16 cellular contexts compared by ENCODE assay signal in genomic region chr16:54370653-54371052, GRCh38.
DNase-seq lines count a peak whose midpoint lies in the region; TF ChIP-seq lines count a peak whose summit lies in the region.
"Had no signal": no experiment of that assay in that cellular context is flagged by ENCODE, and none has a peak within 500 bp of the region (broad histone marks: within the 10 kb centered on the region; RNA-seq: fewer than 3 reads in every experiment).

No MANE protein-coding gene starts in this region.

- H3K27ac ChIP-seq in cardiac muscle cell, result peak overlapping the region; percentile 45
- H3K27ac ChIP-seq: RWPE1 had no signal

- H3K27me3 Mint-ChIP-seq in nephron (ENCODE audit: low read depth) (peaks cover 74% of the 10 kb centered on the region), glutamatergic neuron (ENCODE audit: unreplicated experiment) (peaks cover 2% of the 10 kb centered on the region)

- no peaks in the 10 kb centered on the region for H3K9me3 ChIP-seq in cardiac muscle cell (ENCODE audit: low read depth)

- H3K4me3 Mint-ChIP-seq in nephron, result peak overlapping the region in 1 of 3 experiments; percentile 41
- H3K4me3 Mint-ChIP-seq in glutamatergic neuron (ENCODE audit: unreplicated experiment), result no peak overlapping the region
- H3K4me3 Mint-ChIP-seq: B cell; stimulated activated effector memory CD8-positive, alpha-beta T cell treated with anti-CD3 and anti-CD28 coated beads, Interleukin-12 subunit alpha, Interleukin-12 subunit beta, amount 100 ng/mL, for 72 hours had no signal

- H3K4me1 Mint-ChIP-seq in nephron (peaks cover 24% of the 10 kb centered on the region), glutamatergic neuron (ENCODE audit: low read depth, unreplicated experiment) (peaks cover 3% of the 10 kb centered on the region)
- H3K4me1 Mint-ChIP-seq: stimulated activated effector memory CD8-positive, alpha-beta T cell treated with anti-CD3 and anti-CD28 coated beads, Interleukin-12 subunit alpha, Interleukin-12 subunit beta, amount 100 ng/mL, for 72 hours had no signal

- H3K36me3 Mint-ChIP-seq in nephron (ENCODE audit: low read depth) (no peaks in the 10 kb centered on the region), glutamatergic neuron (ENCODE audit: unreplicated experiment) (no peaks in the 10 kb centered on the region)
- H3K36me3 Mint-ChIP-seq: stimulated activated effector memory CD8-positive, alpha-beta T cell treated with anti-CD3 and anti-CD28 coated beads, Interleukin-12 subunit alpha, Interleukin-12 subunit beta, amount 100 ng/mL, for 72 hours had no signal

- H3K9me3 Mint-ChIP-seq in nephron (no peaks in the 10 kb centered on the region), glutamatergic neuron (ENCODE audit: unreplicated experiment) (no peaks in the 10 kb centered on the region)
- H3K9me3 Mint-ChIP-seq: activated T-helper 2 cell treated with anti-CD3 and anti-CD28 coated beads, Interferon-gamma antibody, Interleukin-2, Interleukin-4, amounts not matched to agents 10 μg/mL and 5 μg/mL and 100 μg/mL, durations not matched to agents 14 hours and 24 hours and 36 hours had no signal

- H3K27ac Mint-ChIP-seq in nephron (peak overlapping the region in 2 of 3 experiments; percentile 20 to 31), glutamatergic neuron (ENCODE audit: unreplicated experiment) (no peak overlapping the region)
- H3K27ac Mint-ChIP-seq: activated T-helper 2 cell treated with anti-CD3 and anti-CD28 coated beads, Interferon-gamma antibody, Interleukin-2, Interleukin-4, amounts not matched to agents 10 μg/mL and 5 μg/mL and 100 μg/mL, durations not matched to agents 14 hours and 24 hours and 36 hours; B cell; progenitor cell of endocrine pancreas; stimulated activated effector memory CD8-positive, alpha-beta T cell treated with anti-CD3 and anti-CD28 coated beads, Interleukin-12 subunit alpha, Interleukin-12 subunit beta, amount 100 ng/mL, for 72 hours had no signal

- no peaks in the 10 kb centered on the region for H3K27me3 ChIP-seq in H7 (ENCODE audit: control insufficient read depth, insufficient read depth, low read length)
- H3K27me3 ChIP-seq in cardiac muscle cell, result no peaks in the 10 kb centered on the region

- peaks cover 7% of the 10 kb centered on the region for H3K4me1 ChIP-seq in cardiac muscle cell (ENCODE audit: low read depth)

- no peaks in the 10 kb centered on the region for H3K36me3 ChIP-seq in H7 (replicated peaks; ENCODE audit: control insufficient read depth, insufficient read depth, low read length)
- H3K36me3 ChIP-seq in cardiac muscle cell, result no peaks in the 10 kb centered on the region

- H3K4me3 ChIP-seq in H7 (ENCODE audit: insufficient read depth, low read depth, low read length) (no peak overlapping the region), cardiac muscle cell (no peak overlapping the region)

- peak; percentile 64 for DNase-seq in H7
- peak; percentile 70 for DNase-seq in NCI-H748 (lab: John Stamatoyannopoulos, UW; ENCODE audit: unreplicated experiment)
- DNase-seq in cardiac muscle cell (ENCODE audit: low read depth in 1 of 2, low spot score in 1 of 2), result peak; percentile 49 to 53
- no peak for DNase-seq in glutamatergic neuron
- no peak for DNase-seq in occipital lobe (lab: John Stamatoyannopoulos, UW)
- no peak for DNase-seq in NCI-H226
- DNase-seq in SKM-1 treated with dmso at 0.1 percent for 144 hours (lab: John Stamatoyannopoulos, UW; ENCODE audit: unreplicated experiment), result no peak
- DNase-seq: activated CD4-positive, alpha-beta T cell treated with anti-CD3 and anti-CD28 coated beads for 4 hours; NCI-H446; stimulated activated CD4-positive, alpha-beta T cell treated with anti-CD3 and anti-CD28 coated beads, Interleukin-2, amount 100 ng/mL, for 48 hours had no signal

- no peak for TF ChIP-seq CTCF in cardiac muscle cell (IDR thresholded peaks at IDR 0.05; ENCODE audit: low read depth, low read length)
- no peak for TF ChIP-seq CTCF in nephron (IDR thresholded peaks at IDR 0.05; ENCODE audit: unreplicated experiment in 3 of 3)
- no peak for TF ChIP-seq CTCF in glutamatergic neuron (IDR thresholded peaks at IDR 0.05; ENCODE audit: partially characterized antibody, unreplicated experiment)

Comparison
In these comparisons a context has a peak if more than half of its experiments do, and no peak if none do; other contexts are left out.
1. DNase-seq: peak in H7 (single experiment), NCI-H748 (single experiment) and cardiac muscle cell (2 of 2); none in glutamatergic neuron (single experiment), occipital lobe (single experiment), NCI-H226 (single experiment) and SKM-1 treated with dmso at 0.1 percent for 144 hours (single experiment).